9 cellular contexts compared by ENCODE assay signal in the genomic region with DNA sequence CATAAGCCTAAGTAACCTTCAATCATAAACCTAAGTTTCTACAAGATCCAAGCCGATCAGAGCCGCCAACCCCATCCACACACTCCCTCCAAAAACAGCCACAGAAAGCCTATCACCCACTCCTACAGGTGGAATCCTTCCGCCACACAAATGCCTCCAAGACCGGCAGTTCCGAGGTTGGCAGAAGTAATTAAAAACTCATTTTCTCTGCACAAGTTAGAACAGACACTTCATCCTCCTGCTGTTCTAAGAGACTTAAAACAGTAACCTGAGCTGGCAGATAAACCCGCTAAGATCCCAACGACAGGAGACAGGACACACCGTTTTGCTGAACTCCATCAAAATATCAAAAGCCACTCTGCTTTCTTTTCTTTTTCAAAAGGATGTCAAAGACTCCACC. TPM values are rescaled to one million over a fixed set of nuclear protein-coding genes. Genes with fewer than 3 reads are reported as not detected.
A peak's percentile ranks its signal among the peaks of the same experiment; 100 is the strongest.
DNase-seq lines count a peak whose midpoint lies in the region; ATAC-seq lines count a peak whose summit lies in the region.
"Had no signal": no experiment of that assay in that cellular context is flagged by ENCODE, and none has a peak within 500 bp of the region (broad histone marks: within the 10 kb centered on the region; RNA-seq: fewer than 3 reads in every experiment).

No MANE protein-coding gene starts in this region.

- peak overlapping the region; percentile 90 for H3K4me3 Mint-ChIP-seq in activated CD4-positive, alpha-beta T cell treated with anti-CD3 and anti-CD28 coated beads, Interleukin-2, amount 10 ng/mL, durations not matched to agents 24 days and 14 days
- H3K4me3 Mint-ChIP-seq in activated CD4-positive, alpha-beta memory T cell treated with anti-CD3 and anti-CD28 coated beads for 36 hours, result peak overlapping the region; percentile 78
- peak overlapping the region; percentile 85 to 87 for H3K4me3 Mint-ChIP-seq in stimulated activated naive CD8-positive, alpha-beta T cell treated with anti-CD3 and anti-CD28 coated beads, Interleukin-15, amount 100 ng/mL, for 72 hours

- peaks cover 52% of the 10 kb centered on the region for H3K36me3 ChIP-seq in iPS-18a (ENCODE audit: control insufficient read depth, low read depth, low read length)

- CTCF ChIA-PET in activated CD4-positive, alpha-beta memory T cell treated with anti-CD3 and anti-CD28 coated beads for 36 hours (lab: Charles Lee), result interaction anchor here (0.7 to 1.0 kb wide), 4 partner anchors 14 to 342 kb away, joined by 3 to 6 read pairs (median 3); no protein-coding TSS in a partner anchor

- H3K27me3 Mint-ChIP-seq in activated CD4-positive, alpha-beta T cell treated with anti-CD3 and anti-CD28 coated beads, Interleukin-2, amount 10 ng/mL, durations not matched to agents 24 days and 14 days, result no peaks in the 10 kb centered on the region
- H3K27me3 Mint-ChIP-seq in activated CD4-positive, alpha-beta memory T cell treated with anti-CD3 and anti-CD28 coated beads for 36 hours, result no peaks in the 10 kb centered on the region
- no peaks in the 10 kb centered on the region for H3K27me3 Mint-ChIP-seq in stimulated activated naive CD8-positive, alpha-beta T cell treated with anti-CD3 and anti-CD28 coated beads, Interleukin-15, amount 100 ng/mL, for 72 hours

- no peaks in the 10 kb centered on the region for H3K27me3 ChIP-seq in iPS-18a (ENCODE audit: control insufficient read depth, insufficient read depth, low read length)
- H3K27me3 ChIP-seq: SJCRH30 had no signal

- no peak overlapping the region for H3K27ac ChIP-seq in iPS-18a (ENCODE audit: low read length)
- H3K27ac ChIP-seq: SJCRH30 had no signal

- H3K9ac ChIP-seq in iPS-18a (ENCODE audit: low read length), result no peak overlapping the region

- no peak for ATAC-seq in stimulated activated naive CD8-positive, alpha-beta T cell treated with anti-CD3 and anti-CD28 coated beads, Interleukin-15, amount 100 ng/mL, for 72 hours
- no peak for ATAC-seq in HG03342 (IDR thresholded peaks at IDR 0.05; ENCODE audit: unreplicated experiment)

- H3K4me3 ChIP-seq in iPS-18a (ENCODE audit: low read length), result peak overlapping the region; percentile 85
- H3K4me3 ChIP-seq: SJCRH30 had no signal

- H3K4me1 Mint-ChIP-seq in activated CD4-positive, alpha-beta T cell treated with anti-CD3 and anti-CD28 coated beads, Interleukin-2, amount 10 ng/mL, durations not matched to agents 24 days and 14 days, result peaks cover 71% of the 10 kb centered on the region
- H3K4me1 Mint-ChIP-seq in activated CD4-positive, alpha-beta memory T cell treated with anti-CD3 and anti-CD28 coated beads for 36 hours (ENCODE audit: low read depth), result peaks cover 74% of the 10 kb centered on the region
- peaks cover 81% of the 10 kb centered on the region for H3K4me1 Mint-ChIP-seq in stimulated activated naive CD8-positive, alpha-beta T cell treated with anti-CD3 and anti-CD28 coated beads, Interleukin-15, amount 100 ng/mL, for 72 hours

- peaks cover 59% of the 10 kb centered on the region for H3K36me3 Mint-ChIP-seq in activated CD4-positive, alpha-beta T cell treated with anti-CD3 and anti-CD28 coated beads, Interleukin-2, amount 10 ng/mL, durations not matched to agents 24 days and 14 days (ENCODE audit: low read depth)
- H3K36me3 Mint-ChIP-seq in activated CD4-positive, alpha-beta memory T cell treated with anti-CD3 and anti-CD28 coated beads for 36 hours, result peaks cover 55% of the 10 kb centered on the region

- intact Hi-C loops in activated CD4-positive, alpha-beta T cell treated with anti-CD3 and anti-CD28 coated beads, Interleukin-2, amount 10 ng/mL, durations not matched to agents 24 days and 14 days (cut with micrococcal nuclease), result loop anchor here (10.0 kb wide), 1 partner anchor 989 kb away; no protein-coding TSS in a partner anchor
- intact Hi-C loops in activated CD4-positive, alpha-beta memory T cell treated with anti-CD3 and anti-CD28 coated beads for 36 hours (cut with micrococcal nuclease), result no loop called here

- peak overlapping the region; percentile 83 for H3K27ac Mint-ChIP-seq in activated CD4-positive, alpha-beta T cell treated with anti-CD3 and anti-CD28 coated beads, Interleukin-2, amount 10 ng/mL, durations not matched to agents 24 days and 14 days
- peak overlapping the region; percentile 76 for H3K27ac Mint-ChIP-seq in activated CD4-positive, alpha-beta memory T cell treated with anti-CD3 and anti-CD28 coated beads for 36 hours
- H3K27ac Mint-ChIP-seq in stimulated activated naive CD8-positive, alpha-beta T cell treated with anti-CD3 and anti-CD28 coated beads, Interleukin-15, amount 100 ng/mL, for 72 hours, result peak overlapping the region in 1 of 2 donors; percentile 16

- peaks cover 5% of the 10 kb centered on the region for H3K9me3 Mint-ChIP-seq in activated CD4-positive, alpha-beta T cell treated with anti-CD3 and anti-CD28 coated beads, Interleukin-2, amount 10 ng/mL, durations not matched to agents 24 days and 14 days
- no peaks in the 10 kb centered on the region for H3K9me3 Mint-ChIP-seq in activated CD4-positive, alpha-beta memory T cell treated with anti-CD3 and anti-CD28 coated beads for 36 hours
- H3K9me3 Mint-ChIP-seq in stimulated activated naive CD8-positive, alpha-beta T cell treated with anti-CD3 and anti-CD28 coated beads, Interleukin-15, amount 100 ng/mL, for 72 hours, result peaks cover 0 to 8% of the 10 kb centered on the region in 2 donors

- POLR2A ChIA-PET in activated CD4-positive, alpha-beta memory T cell treated with anti-CD3 and anti-CD28 coated beads for 36 hours (lab: Charles Lee), result interaction anchor here (0.9 kb wide), 1 partner anchor 115 kb away, joined by 3 read pairs; no protein-coding TSS in a partner anchor

- H3K4me1 ChIP-seq in iPS-18a (ENCODE audit: control insufficient read depth, low read depth, low read length), result peaks cover 27% of the 10 kb centered on the region

- DNase-seq in activated CD4-positive, alpha-beta T cell treated with anti-CD3 and anti-CD28 coated beads, Interleukin-2, amount 10 ng/mL, durations not matched to agents 24 days and 14 days, result no peak
- no peak for DNase-seq in activated CD4-positive, alpha-beta T cell treated with anti-CD3 and anti-CD28 coated beads for 4 hours
- no peak for DNase-seq in activated CD4-positive, alpha-beta memory T cell treated with anti-CD3 and anti-CD28 coated beads for 36 hours
- DNase-seq in stimulated activated naive CD8-positive, alpha-beta T cell treated with anti-CD3 and anti-CD28 coated beads, Interleukin-15, amount 100 ng/mL, for 72 hours, result no peak
- no peak for DNase-seq in cortex of kidney (lab: John Stamatoyannopoulos, UW)
- no peak for DNase-seq in SHP77 (lab: John Stamatoyannopoulos, UW)

- H3K9me3 ChIP-seq in iPS-18a (ENCODE audit: control insufficient read depth, low read depth, low read length), result no peaks in the 10 kb centered on the region
- H3K9me3 ChIP-seq: SJCRH30 had no signal

RNA-seq across cellular contexts. Expression of gene SSBP3, which starts 2.8 kb away (rescaled TPM):
- total RNA-seq in activated CD4-positive, alpha-beta T cell treated with anti-CD3 and anti-CD28 coated beads, Interleukin-2, amount 10 ng/mL, durations not matched to agents 24 days and 14 days, result 84.1 and 87.9 TPM in 2 replicates
- total RNA-seq in activated CD4-positive, alpha-beta memory T cell treated with anti-CD3 and anti-CD28 coated beads for 36 hours, result 10 to 100 TPM; 44.4 to 49.6 TPM
